ENCODE assay signal across 1 cellular context in genomic region chr11:96191752-96192151, GRCh38.
TF ChIP-seq lines count a peak whose summit lies in the region.

No MANE protein-coding gene starts in this region.

TF ChIP-seq in IMR-90, 13 proteins besides CTCF, POLR2A, EP300 and RAD21 (continued from another document):
- TF ChIP-seq, protein P1, sequence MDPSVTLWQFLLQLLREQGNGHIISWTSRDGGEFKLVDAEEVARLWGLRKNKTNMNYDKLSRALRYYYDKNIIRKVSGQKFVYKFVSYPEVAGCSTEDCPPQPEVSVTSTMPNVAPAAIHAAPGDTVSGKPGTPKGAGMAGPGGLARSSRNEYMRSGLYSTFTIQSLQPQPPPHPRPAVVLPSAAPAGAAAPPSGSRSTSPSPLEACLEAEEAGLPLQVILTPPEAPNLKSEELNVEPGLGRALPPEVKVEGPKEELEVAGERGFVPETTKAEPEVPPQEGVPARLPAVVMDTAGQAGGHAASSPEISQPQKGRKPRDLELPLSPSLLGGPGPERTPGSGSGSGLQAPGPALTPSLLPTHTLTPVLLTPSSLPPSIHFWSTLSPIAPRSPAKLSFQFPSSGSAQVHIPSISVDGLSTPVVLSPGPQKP (IDR thresholded peaks at IDR 0.05; ENCODE audit: borderline replicate concordance, low read depth, low read length), result no peak
- TF ChIP-seq CEBPB (IDR thresholded peaks at IDR 0.05; ENCODE audit: low read depth, low read length) (no peak), MAFK (IDR thresholded peaks at IDR 0.05; ENCODE audit: low read depth, low read length) (no peak), MAZ (IDR thresholded peaks at IDR 0.05; ENCODE audit: borderline replicate concordance, low read depth, low read length) (no peak)
